ENCODE assay signal across 18 cellular contexts in genomic region chr11:128874406-128874805, GRCh38. TPM values are rescaled to one million over a fixed set of nuclear protein-coding genes. Genes with fewer than 3 reads are reported as not detected.
DNase-seq lines count a peak whose midpoint lies in the region; ATAC-seq, FAIRE-seq and TF ChIP-seq lines count a peak whose summit lies in the region.
"Had no signal": no experiment of that assay in that cellular context is flagged by ENCODE, and none has a peak within 500 bp of the region (broad histone marks: within the 10 kb centered on the region; RNA-seq: fewer than 3 reads in every experiment).

No MANE protein-coding gene starts in this region.

- no peak for TF ChIP-seq POLR2A in GM12892 (IDR thresholded peaks at IDR 0.05; ENCODE audit: low read depth, low read length)

- H3K27ac ChIP-seq in BLaER1 treated with 17β-estradiol and CSF1 and Interleukin-3, amounts not matched to agents 10 nM and 100 nM = no peak overlapping the region
- H3K27ac ChIP-seq: KMS-11 had no signal

- in situ Hi-C loops in astrocyte of the cerebellum (cut with HindIII; ENCODE audit: low sequenced_read_pairs) = no loop called here

- no peak for DNase-seq in GM12892 (ENCODE audit: insufficient read length)
- peak; percentile 51 for DNase-seq in astrocyte of the cerebellum (ENCODE audit: low read depth)
- DNase-seq in left kidney (ENCODE audit: low read depth, low spot score) = peak; percentile 72
- no peak for DNase-seq in D721Med (ENCODE audit: insufficient read length, low spot score)
- DNase-seq: C1 segment of cervical spinal cord, DMS153, GDM1, HFFc6, MM.1S, NCI-H2029, NCI-H2171 treated with DMSO at 0.1 percent for 48 hours, SIG-M5 had no signal

- no peak overlapping the region for H3K4me3 ChIP-seq in BLaER1 treated with 17β-estradiol and CSF1 and Interleukin-3, amounts not matched to agents 10 nM and 100 nM
- H3K4me3 ChIP-seq in astrocyte of the cerebellum (ENCODE audit: low read depth, low read length) = no peak overlapping the region

- no peaks in the 10 kb centered on the region for H3K36me3 ChIP-seq in BLaER1 treated with 17β-estradiol and CSF1 and Interleukin-3, amounts not matched to agents 10 nM and 100 nM

- H3K9me3 ChIP-seq in BLaER1 treated with 17β-estradiol and CSF1 and Interleukin-3, amounts not matched to agents 10 nM and 100 nM (replicated peaks in 1 of 11) = no peaks in the 10 kb centered on the region

- peaks cover 0 to 24% (median 10%) of the 10 kb centered on the region in 10 experiments; a peak in 14 of 20 replicates for H3K4me1 ChIP-seq in BLaER1 treated with 17β-estradiol and CSF1 and Interleukin-3, amounts not matched to agents 10 nM and 100 nM

- FAIRE-seq in GM12892 (lab: Jason Lieb, UNC) (peak; percentile 79), D721Med (lab: Jason Lieb, UNC) (no peak)
- FAIRE-seq: RCC 7860 had no signal

- ATAC-seq in HG02610 (IDR thresholded peaks at IDR 0.05; ENCODE audit: unreplicated experiment) (no peak), GM18870 (IDR thresholded peaks at IDR 0.05; ENCODE audit: unreplicated experiment) (no peak)

- no peaks in the 10 kb centered on the region for H4K20me1 ChIP-seq in BLaER1 treated with 17β-estradiol and CSF1 and Interleukin-3, amounts not matched to agents 10 nM and 100 nM

- H3K4me2 ChIP-seq in BLaER1 treated with 17β-estradiol and CSF1 and Interleukin-3, amounts not matched to agents 10 nM and 100 nM = peak overlapping the region in 7 of 11 experiments; percentile 6 to 50 (median 31); a peak in 11 of 22 replicates
- H3K4me2 ChIP-seq: KMS-11 had no signal

- no peak for TF ChIP-seq CTCF in astrocyte of the cerebellum (IDR thresholded peaks at IDR 0.05; ENCODE audit: low read depth, low read length, missing control alignments)
- TF ChIP-seq CTCF in D721Med (IDR thresholded peaks at IDR 0.05; ENCODE audit: insufficient read depth, missing control alignments) = no peak

- H3K9ac ChIP-seq in BLaER1 treated with 17β-estradiol and CSF1 and Interleukin-3, amounts not matched to agents 10 nM and 100 nM = no peak overlapping the region
- H3K9ac ChIP-seq: KMS-11 had no signal

- H3K27me3 ChIP-seq in BLaER1 treated with 17β-estradiol and CSF1 and Interleukin-3, amounts not matched to agents 10 nM and 100 nM = no peaks in the 10 kb centered on the region

RNA-seq across cellular contexts. Expression of gene KCNJ1, which starts 7.3 kb away (rescaled TPM):
- polyA plus RNA-seq in GM12892 (2012; ENCODE audit: missing spikeins) = 0.11 TPM
- polyA plus RNA-seq: AG04450 had no signal

RNA-seq across cellular contexts. Expression of gene KCNJ5, which starts 16.8 kb away (rescaled TPM):
- not detected for polyA plus RNA-seq in GM12892 (2012; ENCODE audit: missing spikeins)
- polyA plus RNA-seq: AG04450 had no signal

Comparison
In these comparisons a context has a peak if more than half of its experiments do, and no peak if none do; other contexts are left out.
1. DNase-seq: peak in astrocyte of the cerebellum (single experiment) and left kidney (single experiment); none in GM12892 (single experiment) and D721Med (single experiment).